ENCODE assay signal across 13 cellular contexts in genomic region chr3:175121225-175121624, GRCh38.
DNase-seq lines count a peak whose midpoint lies in the region; ATAC-seq and TF ChIP-seq lines count a peak whose summit lies in the region.
"Had no signal": no experiment of that assay in that cellular context is flagged by ENCODE, and none has a peak within 500 bp of the region (broad histone marks: within the 10 kb centered on the region; RNA-seq: fewer than 3 reads in every experiment).

No MANE protein-coding gene starts in this region.

- no peak overlapping the region for H3K27ac Mint-ChIP-seq in activated CD4-positive, alpha-beta T cell treated with anti-CD3 and anti-CD28 coated beads, Interleukin-2, amount 10 ng/mL, durations not matched to agents 7 days and 5 days
- H3K27ac Mint-ChIP-seq: activated CD8-positive, alpha-beta memory T cell treated with anti-CD3 and anti-CD28 coated beads, Interleukin-2, amount 10 ng/mL, durations not matched to agents 7 days and 5 days; CD4-positive, alpha-beta memory T cell had no signal

- intact Hi-C loops in stomach (cut with DNase I; ENCODE audit: low total_unique reads) (no loop called here), esophagus muscularis mucosa (cut with DNase I) (no loop called here)

- CTCF ChIA-PET in activated CD4-positive, alpha-beta T cell treated with anti-CD3 and anti-CD28 coated beads, Interleukin-2, amount 10 ng/mL, durations not matched to agents 7 days and 5 days (lab: Charles Lee) = no interaction called here

- ATAC-seq in HG03439 (IDR thresholded peaks at IDR 0.05; ENCODE audit: unreplicated experiment) = no peak
- ATAC-seq: activated CD8-positive, alpha-beta memory T cell treated with anti-CD3 and anti-CD28 coated beads, Interleukin-2, amount 10 ng/mL, durations not matched to agents 7 days and 5 days had no signal

- peak; percentile 3 for DNase-seq in activated CD4-positive, alpha-beta T cell treated with anti-CD3 and anti-CD28 coated beads for 48 hours
- no peak for DNase-seq in activated CD4-positive, alpha-beta T cell treated with anti-CD3 and anti-CD28 coated beads, Interleukin-2, amount 10 ng/mL, durations not matched to agents 7 days and 5 days
- DNase-seq in NCI-H69 (lab: John Stamatoyannopoulos, UW) (peak; percentile 70), fibroblast of mammary gland (ENCODE audit: low read depth) (no peak), stomach (peak; percentile 50), esophagus muscularis mucosa (ENCODE audit: extremely low spot score) (no peak)
- DNase-seq in activated CD4-positive, alpha-beta T cell treated with anti-CD3 and anti-CD28 coated beads, Interleukin-2, amount 50 U/mL, for 1 hour = no peak
- DNase-seq: activated CD8-positive, alpha-beta memory T cell treated with anti-CD3 and anti-CD28 coated beads, Interleukin-2, amount 10 ng/mL, durations not matched to agents 7 days and 5 days; CD4-positive, alpha-beta memory T cell; Kasumi-1; ovary; Right ventricle myocardium superior had no signal

- H3K4me3 Mint-ChIP-seq in activated CD4-positive, alpha-beta T cell treated with anti-CD3 and anti-CD28 coated beads, Interleukin-2, amount 10 ng/mL, durations not matched to agents 7 days and 5 days = no peak overlapping the region
- H3K4me3 Mint-ChIP-seq: activated CD8-positive, alpha-beta memory T cell treated with anti-CD3 and anti-CD28 coated beads, Interleukin-2, amount 10 ng/mL, durations not matched to agents 7 days and 5 days; CD4-positive, alpha-beta memory T cell had no signal

- POLR2A ChIA-PET in activated CD4-positive, alpha-beta T cell treated with anti-CD3 and anti-CD28 coated beads, Interleukin-2, amount 10 ng/mL, durations not matched to agents 7 days and 5 days (lab: Charles Lee) = no interaction called here

- no peak overlapping the region for H3K27ac ChIP-seq in stomach
- H3K27ac ChIP-seq in esophagus muscularis mucosa (replicated peaks in 1 of 4) = no peak overlapping the region
- H3K27ac ChIP-seq: ovary had no signal

- no peak for TF ChIP-seq POLR2A in stomach (IDR thresholded peaks at IDR 0.05)
- no peak for TF ChIP-seq POLR2A in esophagus muscularis mucosa (IDR thresholded peaks at IDR 0.05; ENCODE audit: low read depth)

- H3K4me3 ChIP-seq in fibroblast of mammary gland (ENCODE audit: control insufficient read depth, low read depth, low read length) = no peak overlapping the region
- no peak overlapping the region for H3K4me3 ChIP-seq in stomach
- H3K4me3 ChIP-seq in esophagus muscularis mucosa = no peak overlapping the region
- H3K4me3 ChIP-seq: ovary had no signal

- H3K9me3 ChIP-seq in stomach (peaks cover 0 to 10% (median 8%) of the 10 kb centered on the region in 4 donors), esophagus muscularis mucosa (peaks cover 0 to 8% (median 3%) of the 10 kb centered on the region in 4 donors)
- H3K9me3 ChIP-seq: ovary had no signal

- no peaks in the 10 kb centered on the region for H3K27me3 Mint-ChIP-seq in activated CD4-positive, alpha-beta T cell treated with anti-CD3 and anti-CD28 coated beads, Interleukin-2, amount 10 ng/mL, durations not matched to agents 7 days and 5 days
- H3K27me3 Mint-ChIP-seq: activated CD8-positive, alpha-beta memory T cell treated with anti-CD3 and anti-CD28 coated beads, Interleukin-2, amount 10 ng/mL, durations not matched to agents 7 days and 5 days; CD4-positive, alpha-beta memory T cell had no signal

- TF ChIP-seq CTCF in fibroblast of mammary gland (conservative IDR thresholded peaks at IDR 0.05; ENCODE audit: control insufficient read depth, insufficient read depth, low read depth, low read length) (peak; percentile 40), stomach (IDR thresholded peaks at IDR 0.05) (peak in 4 of 7 experiments; percentile 14 to 49 (median 25)), esophagus muscularis mucosa (IDR thresholded peaks at IDR 0.05) (no peak)

- no peaks in the 10 kb centered on the region for H3K4me1 ChIP-seq in stomach
- no peaks in the 10 kb centered on the region for H3K4me1 ChIP-seq in esophagus muscularis mucosa

- no peaks in the 10 kb centered on the region for H3K9me3 Mint-ChIP-seq in activated CD4-positive, alpha-beta T cell treated with anti-CD3 and anti-CD28 coated beads, Interleukin-2, amount 10 ng/mL, durations not matched to agents 7 days and 5 days

- no peaks in the 10 kb centered on the region for H3K4me1 Mint-ChIP-seq in activated CD4-positive, alpha-beta T cell treated with anti-CD3 and anti-CD28 coated beads, Interleukin-2, amount 10 ng/mL, durations not matched to agents 7 days and 5 days
- H3K4me1 Mint-ChIP-seq: activated CD8-positive, alpha-beta memory T cell treated with anti-CD3 and anti-CD28 coated beads, Interleukin-2, amount 10 ng/mL, durations not matched to agents 7 days and 5 days; CD4-positive, alpha-beta memory T cell had no signal

- H3K36me3 Mint-ChIP-seq in activated CD4-positive, alpha-beta T cell treated with anti-CD3 and anti-CD28 coated beads, Interleukin-2, amount 10 ng/mL, durations not matched to agents 7 days and 5 days (ENCODE audit: low read depth) = no peaks in the 10 kb centered on the region
- H3K36me3 Mint-ChIP-seq: activated CD8-positive, alpha-beta memory T cell treated with anti-CD3 and anti-CD28 coated beads, Interleukin-2, amount 10 ng/mL, durations not matched to agents 7 days and 5 days; CD4-positive, alpha-beta memory T cell had no signal

- H3K36me3 ChIP-seq in stomach (no peaks in the 10 kb centered on the region), esophagus muscularis mucosa (no peaks in the 10 kb centered on the region)
- H3K36me3 ChIP-seq: ovary had no signal

- H3K27me3 ChIP-seq in stomach (no peaks in the 10 kb centered on the region), esophagus muscularis mucosa (no peaks in the 10 kb centered on the region)
- H3K27me3 ChIP-seq: ovary had no signal

- TF ChIP-seq EP300 in stomach (IDR thresholded peaks at IDR 0.05) (no peak), esophagus muscularis mucosa (IDR thresholded peaks at IDR 0.05) (no peak)

- WGBS in stomach, 5 donors = 27 to 73% (median 50%) methylated on average over 2 of the region's 2 CpGs
- WGBS in esophagus muscularis mucosa = 52% methylated on average over 2 of the region's 2 CpGs

Comparison
In these comparisons a context has a peak if more than half of its experiments do, and no peak if none do; other contexts are left out.
1. DNase-seq: peak in activated CD4-positive, alpha-beta T cell treated with anti-CD3 and anti-CD28 coated beads for 48 hours (single experiment), NCI-H69 (single experiment) and stomach (single experiment); none in activated CD4-positive, alpha-beta T cell treated with anti-CD3 and anti-CD28 coated beads, Interleukin-2, amount 10 ng/mL, durations not matched to agents 7 days and 5 days (single experiment), fibroblast of mammary gland (single experiment), esophagus muscularis mucosa (single experiment) and activated CD4-positive, alpha-beta T cell treated with anti-CD3 and anti-CD28 coated beads, Interleukin-2, amount 50 U/mL, for 1 hour (single experiment).
2. CTCF ChIP-seq: peak in fibroblast of mammary gland (single experiment) and stomach (4 of 7); none in esophagus muscularis mucosa (0 of 3).